Comparison of ENCODE assay signal across 27 cellular contexts in the genomic region with DNA sequence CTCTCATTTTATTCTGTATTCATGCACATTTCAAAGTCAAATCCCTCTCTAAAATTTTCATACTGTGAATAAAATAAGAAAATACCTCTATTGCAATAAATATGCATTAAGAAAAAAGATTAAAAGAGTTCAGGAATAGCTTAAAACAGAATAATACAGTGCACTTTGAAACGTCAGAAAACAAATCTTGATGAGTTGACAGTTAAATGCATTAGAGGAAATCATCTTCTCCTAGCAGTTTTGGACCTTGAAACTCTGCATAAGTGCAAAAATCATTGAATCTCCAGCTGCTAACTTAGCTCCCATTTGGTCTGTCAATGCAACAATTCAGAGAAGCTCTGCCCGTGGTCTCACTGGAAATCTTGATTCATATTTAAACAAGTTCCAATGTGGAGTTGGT.
"Had no signal": no experiment of that assay in that cellular context is flagged by ENCODE, and none has a peak within 500 bp of the region (broad histone marks: within the 10 kb centered on the region; RNA-seq: fewer than 3 reads in every experiment).

No MANE protein-coding gene starts in this region.

- H3K4me1 ChIP-seq: stomach, suprapubic skin, testis, thyroid gland, tibial artery, tibial nerve, transverse colon, upper lobe of left lung, upper lobe of right lung, uterus, vagina had no signal

- H3K36me3 ChIP-seq: stomach, suprapubic skin, thoracic aorta, thyroid gland, tibial artery, tibial nerve, transverse colon, upper lobe of left lung, upper lobe of right lung, uterus, vagina had no signal

- ATAC-seq: stimulated activated effector memory CD8-positive, alpha-beta T cell treated with anti-CD3 and anti-CD28 coated beads, Interleukin-12 subunit alpha, Interleukin-12 subunit beta, amount 100 ng/mL, for 72 hours; stimulated activated memory B cell treated with anti-CD40 and anti-IgM and Interleukin-4, amounts not matched to agents 10 μg/mL and 1 μg/mL and 100 μg/mL, for 72 hours; stimulated activated naive B cell treated with anti-CD40 and anti-IgM and Interleukin-4, amounts not matched to agents 10 μg/mL and 1 μg/mL and 100 μg/mL, for 72 hours; stimulated activated naive CD8-positive, alpha-beta T cell treated with anti-CD3 and anti-CD28 coated beads, Interleukin-15, amount 100 ng/mL, for 72 hours; stimulated activated naive CD8-positive, alpha-beta T cell treated with anti-CD3 and anti-CD28 coated beads, Interleukin-15, Interleukin-2, amounts not matched to agents 100 U/mL and 50 U/mL, for 24 hours; upper lobe of right lung had no signal

- H3K4me3 ChIP-seq: stomach, suprapubic skin, testis, thoracic aorta, thyroid gland, tibial artery, tibial nerve, transverse colon, upper lobe of left lung, upper lobe of right lung, uterus, vagina had no signal

- H3K27me3 ChIP-seq: stomach, suprapubic skin, testis, thyroid gland, tibial artery, tibial nerve, transverse colon, upper lobe of left lung, upper lobe of right lung, uterus, vagina had no signal

- H3K27ac ChIP-seq: stomach, suprapubic skin, testis, thoracic aorta, thyroid gland, tibial artery, tibial nerve, transverse colon, upper lobe of left lung, upper lobe of right lung, uterus, vagina had no signal

- FAIRE-seq: urothelium cell line had no signal

- DNase-seq: stimulated activated CD4-positive, alpha-beta T cell treated with anti-CD3 and anti-CD28 coated beads, Interleukin-2, amount 100 ng/mL, for 48 hours; stimulated activated CD4-positive, alpha-beta T cell treated with anti-CD3 and anti-CD28 coated beads, Interleukin-4, amount 100 ng/mL, for 1 hour; stimulated activated CD4-positive, alpha-beta T cell treated with anti-CD3 and anti-CD28 coated beads, Interleukin-4, amount 100 ng/mL, for 24 hours; stimulated activated CD4-positive, alpha-beta T cell treated with anti-CD3 and anti-CD28 coated beads, Interleukin-4, amount 100 ng/mL, for 4 hours; stimulated activated CD8-positive, alpha-beta memory T cell treated with anti-CD3 and anti-CD28 coated beads, Interleukin-4, amount 100 ng/mL, for 48 hours; stimulated activated naive B cell treated with anti-CD40 and anti-IgM and Interleukin-4, amounts not matched to agents 10 μg/mL and 1 μg/mL and 100 μg/mL, for 72 hours; stimulated activated naive CD4-positive, alpha-beta T cell; stimulated activated naive CD4-positive, alpha-beta T cell treated with Interleukin-2 at 50 U/mL for 16 hours; stimulated activated naive CD8-positive, alpha-beta T cell treated with anti-CD3 and anti-CD28 coated beads, Interleukin-15, amount 100 ng/mL, for 72 hours; stimulated activated naive CD8-positive, alpha-beta T cell treated with anti-CD3 and anti-CD28 coated beads, Interleukin-15, Interleukin-2, amounts not matched to agents 100 U/mL and 50 U/mL, for 24 hours; stomach; substantia nigra; testis; thyroid gland; tibial artery; transverse colon; trophoblast cell; upper lobe of left lung; upper lobe of right lung; uterus had no signal

- H3K9me3 ChIP-seq: suprapubic skin, testis, thoracic aorta, thyroid gland, tibial artery, transverse colon, upper lobe of left lung, upper lobe of right lung, uterus, vagina had no signal
